Comparison of ENCODE assay signal across 29 cellular contexts in genomic region chrX:121894756-121895155, GRCh38.
"Had no signal": no experiment of that assay in that cellular context is flagged by ENCODE, and none has a peak within 500 bp of the region (broad histone marks: within the 10 kb centered on the region; RNA-seq: fewer than 3 reads in every experiment).

No MANE protein-coding gene starts in this region.

- H3K27me3 ChIP-seq: ascending aorta, cardiac muscle cell had no signal

- H3K27ac ChIP-seq: ascending aorta, cardiac muscle cell, VCaP had no signal

- H3K36me3 ChIP-seq: ascending aorta, cardiac muscle cell had no signal

- ATAC-seq: activated CD8-positive, alpha-beta memory T cell treated with anti-CD3 and anti-CD28 coated beads, Interleukin-2, amount 10 ng/mL, durations not matched to agents 7 days and 5 days; activated CD8-positive, alpha-beta T cell treated with anti-CD3 and anti-CD28 coated beads, Interleukin-2, amount 10 ng/mL, durations not matched to agents 7 days and 5 days; activated naive CD8-positive, alpha-beta T cell treated with anti-CD3 and anti-CD28 coated beads, Interleukin-2, amount 50 U/mL, for 24 hours had no signal

- H3K4me3 ChIP-seq: ascending aorta, cardiac muscle cell had no signal

- H3K9me3 ChIP-seq: ascending aorta had no signal

- FAIRE-seq: bronchial epithelial cell, TTC549 had no signal

- DNase-seq: activated B cell treated with CpG ODN at 0.5 μM for 24 hours; activated CD4-positive, alpha-beta memory T cell treated with anti-CD3 and anti-CD28 coated beads, Interleukin-2, amount 10 ng/mL, durations not matched to agents 7 days and 5 days; activated CD4-positive, alpha-beta T cell treated with anti-CD3 and anti-CD28 coated beads for 48 hours; activated CD4-positive, alpha-beta T cell treated with anti-CD3 and anti-CD28 coated beads, Interleukin-2, amount 10 ng/mL, durations not matched to agents 7 days and 5 days; activated CD4-positive, alpha-beta T cell treated with anti-CD3 and anti-CD28 coated beads, Interleukin-2, amount 50 U/mL, for 48 hours; activated CD4-positive, CD25-positive, alpha-beta regulatory T cell treated with anti-CD3 and anti-CD28 coated beads, Interleukin-2, amount 50 U/mL, for 72 hours; activated CD8-positive, alpha-beta memory T cell treated with anti-CD3 and anti-CD28 coated beads for 24 hours; activated CD8-positive, alpha-beta memory T cell treated with anti-CD3 and anti-CD28 coated beads, Interleukin-2, amount 10 ng/mL, durations not matched to agents 7 days and 5 days; activated CD8-positive, alpha-beta memory T cell treated with anti-CD3 and anti-CD28 coated beads, Interleukin-2, amount 50 U/mL, for 48 hours; activated CD8-positive, alpha-beta T cell treated with anti-CD3 and anti-CD28 coated beads, Interleukin-2, amount 10 ng/mL, durations not matched to agents 7 days and 5 days; activated effector memory CD4-positive, alpha-beta T cell treated with Interleukin-2 at 50 U/mL for 16 hours; activated gamma-delta T cell; activated naive CD4-positive, alpha-beta T cell treated with anti-CD3 and anti-CD28 coated beads, Interleukin-2, amount 10 ng/mL, durations not matched to agents 7 days and 5 days; activated naive CD4-positive, alpha-beta T cell treated with Interleukin-2 at 50 U/mL for 16 hours; activated naive CD8-positive, alpha-beta T cell treated with anti-CD3 and anti-CD28 coated beads, Interleukin-2, amount 10 ng/mL, durations not matched to agents 7 days and 5 days; activated naive CD8-positive, alpha-beta T cell treated with anti-CD3 and anti-CD28 coated beads, Interleukin-2, amount 50 U/mL, for 24 hours; activated T-cell treated with anti-CD3 and anti-CD28 coated beads, Interleukin-2, amount 50 U/mL, for 24 hours; activated T-cell treated with anti-CD3 and anti-CD28 coated beads, Interleukin-2, amount 50 U/mL, for 48 hours; amygdala; anterior cingulate cortex; caudate nucleus; cerebellar nuclear complex; T-helper 2 cell; T-helper 9 cell had no signal

- H3K4me1 ChIP-seq: ascending aorta had no signal
